2 cellular contexts compared by ENCODE assay signal in genomic region chr14:80956922-80957321, GRCh38.
TF ChIP-seq lines count a peak whose summit lies in the region.

No MANE protein-coding gene starts in this region.

TF ChIP-seq in K562, 482 proteins besides CTCF, POLR2A, EP300 and RAD21:
- no peak for TF ChIP-seq ZNF518B (CRISPR knock-in tag; IDR thresholded peaks at IDR 0.05)
- peak; percentile 7; the same call in 1 of the 2 replicates for TF ChIP-seq SPI1 (IDR thresholded peaks at IDR 0.05; ENCODE audit: borderline replicate concordance, low read depth, low read length)

TF ChIP-seq in HepG2, 621 proteins besides CTCF, POLR2A, EP300 and RAD21:
- no peak for TF ChIP-seq AKAP8 (CRISPR knock-in tag; IDR thresholded peaks at IDR 0.05)
- no peak for TF ChIP-seq ZNF281 (CRISPR knock-in tag; IDR thresholded peaks at IDR 0.05; ENCODE audit: borderline replicate concordance)
- no peak for TF ChIP-seq SMARCC2 (IDR thresholded peaks at IDR 0.05)
- no peak for TF ChIP-seq ZSCAN29 (CRISPR knock-in tag; conservative IDR thresholded peaks at IDR 0.05)
- TF ChIP-seq ZNF678 (CRISPR knock-in tag; IDR thresholded peaks at IDR 0.05): no peak
- no peak for TF ChIP-seq MAFG (CRISPR knock-in tag; IDR thresholded peaks at IDR 0.05)
- no peak for TF ChIP-seq ZNF280D (CRISPR knock-in tag; IDR thresholded peaks at IDR 0.05)
- no peak for TF ChIP-seq ZNF777 (CRISPR knock-in tag; IDR thresholded peaks at IDR 0.05)
- no peak for TF ChIP-seq MZF1 (CRISPR knock-in tag; IDR thresholded peaks at IDR 0.05; ENCODE audit: borderline replicate concordance)
- no peak for TF ChIP-seq REL (CRISPR knock-in tag; conservative IDR thresholded peaks at IDR 0.05)
- no peak for TF ChIP-seq ZNF543 (CRISPR knock-in tag; IDR thresholded peaks at IDR 0.05)
- no peak for TF ChIP-seq KAT2B (IDR thresholded peaks at IDR 0.05; ENCODE audit: borderline replicate concordance, low read depth, low read length)
- TF ChIP-seq NFE2L2 (IDR thresholded peaks at IDR 0.05; ENCODE audit: low read length): no peak
- no peak for TF ChIP-seq AFF4 (CRISPR knock-in tag; IDR thresholded peaks at IDR 0.05)
- no peak for TF ChIP-seq PAWR (CRISPR knock-in tag; IDR thresholded peaks at IDR 0.05; ENCODE audit: borderline replicate concordance)
- TF ChIP-seq ARID4A (CRISPR knock-in tag; IDR thresholded peaks at IDR 0.05; ENCODE audit: borderline replicate concordance): no peak
- TF ChIP-seq RXRA (CRISPR knock-in tag; IDR thresholded peaks at IDR 0.05): no peak
- no peak for TF ChIP-seq CENPX (CRISPR knock-in tag; IDR thresholded peaks at IDR 0.05)
- TF ChIP-seq ZNF773 (CRISPR knock-in tag; IDR thresholded peaks at IDR 0.05; ENCODE audit: borderline replicate concordance): no peak
TF ChIP-seq in HepG2: peak in this region for 0.
